1 cellular context compared by ENCODE assay signal in genomic region chr1:225498539-225499135, GRCh38.
TF ChIP-seq lines count a peak whose summit lies in the region.

No MANE protein-coding gene starts in this region.

TF ChIP-seq in H1, 55 proteins besides CTCF, POLR2A, EP300 and RAD21:
- TF ChIP-seq CREB1 (IDR thresholded peaks at IDR 0.05) (no peak), SIN3A (conservative IDR thresholded peaks at IDR 0.05 in 1 of 2, IDR thresholded peaks at IDR 0.05 in 1 of 2; ENCODE audit: low read depth in 1 of 2, low read length in 2 of 2) (no peak), POLR2AphosphoS5 (IDR thresholded peaks at IDR 0.05; ENCODE audit: low read depth, low read length) (no peak), RXRA (IDR thresholded peaks at IDR 0.05; ENCODE audit: insufficient read depth, low read depth, low read length) (no peak), TAF7 (optimal IDR thresholded peaks at IDR 0.05; ENCODE audit: borderline replicate concordance, low read depth, low read length) (no peak), SUZ12 (IDR thresholded peaks at IDR 0.05; ENCODE audit: low read length) (no peak), SRF (IDR thresholded peaks at IDR 0.05; ENCODE audit: low read depth, low read length) (no peak), SP4 (IDR thresholded peaks at IDR 0.05; ENCODE audit: low read length) (no peak), GTF2F1 (IDR thresholded peaks at IDR 0.05; ENCODE audit: borderline replicate concordance, low read depth, low read length) (no peak), SIX5 (IDR thresholded peaks at IDR 0.05; ENCODE audit: low read depth, low read length) (no peak), KDM5A (IDR thresholded peaks at IDR 0.05; ENCODE audit: low read length) (no peak), RFX5 (IDR thresholded peaks at IDR 0.05; ENCODE audit: borderline replicate concordance, low read depth, low read length) (no peak), CEBPB (IDR thresholded peaks at IDR 0.05; ENCODE audit: low read depth, low read length) (no peak), CBX5 (IDR thresholded peaks at IDR 0.05; ENCODE audit: low read depth, low read length) (no peak), TEAD4 (IDR thresholded peaks at IDR 0.05; ENCODE audit: low read depth, low read length) (no peak), CBX8 (IDR thresholded peaks at IDR 0.05; ENCODE audit: borderline replicate concordance, low read depth, low read length) (no peak)
- TF ChIP-seq, protein P1, sequence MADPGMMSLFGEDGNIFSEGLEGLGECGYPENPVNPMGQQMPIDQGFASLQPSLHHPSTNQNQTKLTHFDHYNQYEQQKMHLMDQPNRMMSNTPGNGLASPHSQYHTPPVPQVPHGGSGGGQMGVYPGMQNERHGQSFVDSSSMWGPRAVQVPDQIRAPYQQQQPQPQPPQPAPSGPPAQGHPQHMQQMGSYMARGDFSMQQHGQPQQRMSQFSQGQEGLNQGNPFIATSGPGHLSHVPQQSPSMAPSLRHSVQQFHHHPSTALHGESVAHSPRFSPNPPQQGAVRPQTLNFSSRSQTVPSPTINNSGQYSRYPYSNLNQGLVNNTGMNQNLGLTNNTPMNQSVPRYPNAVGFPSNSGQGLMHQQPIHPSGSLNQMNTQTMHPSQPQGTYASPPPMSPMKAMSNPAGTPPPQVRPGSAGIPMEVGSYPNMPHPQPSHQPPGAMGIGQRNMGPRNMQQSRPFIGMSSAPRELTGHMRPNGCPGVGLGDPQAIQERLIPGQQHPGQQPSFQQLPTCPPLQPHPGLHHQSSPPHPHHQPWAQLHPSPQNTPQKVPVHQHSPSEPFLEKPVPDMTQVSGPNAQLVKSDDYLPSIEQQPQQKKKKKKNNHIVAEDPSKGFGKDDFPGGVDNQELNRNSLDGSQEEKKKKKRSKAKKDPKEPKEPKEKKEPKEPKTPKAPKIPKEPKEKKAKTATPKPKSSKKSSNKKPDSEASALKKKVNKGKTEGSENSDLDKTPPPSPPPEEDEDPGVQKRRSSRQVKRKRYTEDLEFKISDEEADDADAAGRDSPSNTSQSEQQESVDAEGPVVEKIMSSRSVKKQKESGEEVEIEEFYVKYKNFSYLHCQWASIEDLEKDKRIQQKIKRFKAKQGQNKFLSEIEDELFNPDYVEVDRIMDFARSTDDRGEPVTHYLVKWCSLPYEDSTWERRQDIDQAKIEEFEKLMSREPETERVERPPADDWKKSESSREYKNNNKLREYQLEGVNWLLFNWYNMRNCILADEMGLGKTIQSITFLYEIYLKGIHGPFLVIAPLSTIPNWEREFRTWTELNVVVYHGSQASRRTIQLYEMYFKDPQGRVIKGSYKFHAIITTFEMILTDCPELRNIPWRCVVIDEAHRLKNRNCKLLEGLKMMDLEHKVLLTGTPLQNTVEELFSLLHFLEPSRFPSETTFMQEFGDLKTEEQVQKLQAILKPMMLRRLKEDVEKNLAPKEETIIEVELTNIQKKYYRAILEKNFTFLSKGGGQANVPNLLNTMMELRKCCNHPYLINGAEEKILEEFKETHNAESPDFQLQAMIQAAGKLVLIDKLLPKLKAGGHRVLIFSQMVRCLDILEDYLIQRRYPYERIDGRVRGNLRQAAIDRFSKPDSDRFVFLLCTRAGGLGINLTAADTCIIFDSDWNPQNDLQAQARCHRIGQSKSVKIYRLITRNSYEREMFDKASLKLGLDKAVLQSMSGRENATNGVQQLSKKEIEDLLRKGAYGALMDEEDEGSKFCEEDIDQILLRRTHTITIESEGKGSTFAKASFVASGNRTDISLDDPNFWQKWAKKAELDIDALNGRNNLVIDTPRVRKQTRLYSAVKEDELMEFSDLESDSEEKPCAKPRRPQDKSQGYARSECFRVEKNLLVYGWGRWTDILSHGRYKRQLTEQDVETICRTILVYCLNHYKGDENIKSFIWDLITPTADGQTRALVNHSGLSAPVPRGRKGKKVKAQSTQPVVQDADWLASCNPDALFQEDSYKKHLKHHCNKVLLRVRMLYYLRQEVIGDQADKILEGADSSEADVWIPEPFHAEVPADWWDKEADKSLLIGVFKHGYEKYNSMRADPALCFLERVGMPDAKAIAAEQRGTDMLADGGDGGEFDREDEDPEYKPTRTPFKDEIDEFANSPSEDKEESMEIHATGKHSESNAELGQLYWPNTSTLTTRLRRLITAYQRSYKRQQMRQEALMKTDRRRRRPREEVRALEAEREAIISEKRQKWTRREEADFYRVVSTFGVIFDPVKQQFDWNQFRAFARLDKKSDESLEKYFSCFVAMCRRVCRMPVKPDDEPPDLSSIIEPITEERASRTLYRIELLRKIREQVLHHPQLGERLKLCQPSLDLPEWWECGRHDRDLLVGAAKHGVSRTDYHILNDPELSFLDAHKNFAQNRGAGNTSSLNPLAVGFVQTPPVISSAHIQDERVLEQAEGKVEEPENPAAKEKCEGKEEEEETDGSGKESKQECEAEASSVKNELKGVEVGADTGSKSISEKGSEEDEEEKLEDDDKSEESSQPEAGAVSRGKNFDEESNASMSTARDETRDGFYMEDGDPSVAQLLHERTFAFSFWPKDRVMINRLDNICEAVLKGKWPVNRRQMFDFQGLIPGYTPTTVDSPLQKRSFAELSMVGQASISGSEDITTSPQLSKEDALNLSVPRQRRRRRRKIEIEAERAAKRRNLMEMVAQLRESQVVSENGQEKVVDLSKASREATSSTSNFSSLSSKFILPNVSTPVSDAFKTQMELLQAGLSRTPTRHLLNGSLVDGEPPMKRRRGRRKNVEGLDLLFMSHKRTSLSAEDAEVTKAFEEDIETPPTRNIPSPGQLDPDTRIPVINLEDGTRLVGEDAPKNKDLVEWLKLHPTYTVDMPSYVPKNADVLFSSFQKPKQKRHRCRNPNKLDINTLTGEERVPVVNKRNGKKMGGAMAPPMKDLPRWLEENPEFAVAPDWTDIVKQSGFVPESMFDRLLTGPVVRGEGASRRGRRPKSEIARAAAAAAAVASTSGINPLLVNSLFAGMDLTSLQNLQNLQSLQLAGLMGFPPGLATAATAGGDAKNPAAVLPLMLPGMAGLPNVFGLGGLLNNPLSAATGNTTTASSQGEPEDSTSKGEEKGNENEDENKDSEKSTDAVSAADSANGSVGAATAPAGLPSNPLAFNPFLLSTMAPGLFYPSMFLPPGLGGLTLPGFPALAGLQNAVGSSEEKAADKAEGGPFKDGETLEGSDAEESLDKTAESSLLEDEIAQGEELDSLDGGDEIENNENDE (IDR thresholded peaks at IDR 0.05; ENCODE audit: insufficient replicate concordance, low read length), result no peak
TF ChIP-seq in H1: peak in this region for 0.
